ENCODE assay signal across 8 cellular contexts in the genomic region with DNA sequence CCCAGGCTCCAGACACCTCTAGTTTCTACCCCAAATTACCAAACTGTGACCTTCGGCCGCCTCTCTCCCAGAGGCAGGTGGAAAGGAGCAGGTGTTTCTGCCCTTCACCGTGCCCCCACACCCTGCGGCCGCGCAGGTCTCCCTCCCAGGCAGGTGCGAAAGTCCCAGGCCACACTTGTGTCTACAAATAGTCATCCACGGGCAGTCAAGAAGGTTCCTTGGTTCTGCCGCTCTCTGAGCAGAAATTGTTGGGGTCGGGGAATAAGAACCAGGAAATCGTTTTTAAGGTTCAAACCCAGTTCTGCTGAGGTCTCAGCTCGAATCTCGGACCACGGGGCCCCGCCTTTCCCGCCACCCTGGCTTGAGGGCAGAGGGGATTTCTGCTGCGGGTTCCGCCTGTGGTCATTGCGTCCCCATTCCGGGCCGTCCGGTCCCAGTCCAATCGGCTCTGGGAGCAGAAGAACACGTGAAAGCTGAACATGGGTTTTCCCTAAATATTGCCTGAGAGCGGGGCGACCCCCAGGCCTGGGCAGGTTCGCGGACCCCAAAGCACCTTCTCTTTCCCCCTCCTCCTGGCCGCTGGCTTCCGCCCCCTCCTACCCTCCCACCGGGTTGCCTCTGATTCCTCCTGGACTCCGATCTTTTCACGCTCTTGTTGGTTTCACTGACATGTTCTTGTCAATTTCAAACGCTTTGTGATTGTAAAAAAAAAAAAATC. TPM values are rescaled to one million over a fixed set of nuclear protein-coding genes. Genes with fewer than 3 reads are reported as not detected.
DNase-seq lines count a peak whose midpoint lies in the region; ATAC-seq and TF ChIP-seq lines count a peak whose summit lies in the region.

No MANE protein-coding gene starts in this region.

- H3K27ac ChIP-seq in OCI-LY1 (ENCODE audit: low read depth, low read length, poor library complexity, severe bottlenecking) (no peak overlapping the region), lower lobe of right lung (peak overlapping the region; percentile 90), tibial nerve (peak overlapping the region; percentile 85 to 100 (median 96))

- peaks cover 24% of the 10 kb centered on the region for H3K4me1 Mint-ChIP-seq in central memory CD8-positive, alpha-beta T cell

- TF ChIP-seq POLR2A in tibial nerve (IDR thresholded peaks at IDR 0.05) = no peak

- no peak for ATAC-seq in central memory CD8-positive, alpha-beta T cell (replicated peaks; ENCODE audit: extremely low read depth, poor library complexity, severe bottlenecking)
- peak; percentile 3 to 23 for ATAC-seq in lower lobe of right lung

- H3K4me3 ChIP-seq in OCI-LY1 (ENCODE audit: low read depth, low read length, poor library complexity, severe bottlenecking) = peak overlapping the region; percentile 60
- H3K4me3 ChIP-seq in lower lobe of right lung = peak overlapping the region; percentile 71
- H3K4me3 ChIP-seq in tibial nerve = peak overlapping the region; percentile 58 to 89 (median 74)

- H3K36me3 Mint-ChIP-seq in central memory CD8-positive, alpha-beta T cell (ENCODE audit: insufficient read depth) = peaks cover 21% of the 10 kb centered on the region

- H3K9me3 ChIP-seq in OCI-LY1 (ENCODE audit: low read length) = no peaks in the 10 kb centered on the region
- H3K9me3 ChIP-seq in lower lobe of right lung = no peaks in the 10 kb centered on the region
- no peaks in the 10 kb centered on the region for H3K9me3 ChIP-seq in tibial nerve

- no peak for TF ChIP-seq CTCF in OCI-LY1 (IDR thresholded peaks at IDR 0.05; ENCODE audit: low read length)
- TF ChIP-seq CTCF in lower lobe of right lung (IDR thresholded peaks at IDR 0.05) = no peak
- TF ChIP-seq CTCF in tibial nerve (IDR thresholded peaks at IDR 0.05) = no peak

- H3K27me3 Mint-ChIP-seq in central memory CD8-positive, alpha-beta T cell = peaks cover 82% of the 10 kb centered on the region

- intact Hi-C loops in lower lobe of right lung (cut with DNase I) = no loop called here

- H3F3A ChIP-seq in OCI-LY1 (ENCODE audit: insufficient read depth, low read length) = no peaks in the 10 kb centered on the region

- no peak for TF ChIP-seq EP300 in tibial nerve (IDR thresholded peaks at IDR 0.05)

- WGBS in tibial nerve, 2 donors = 1% methylated on average over 24 to 34 of the region's 34 CpGs

- peak; percentile 50 for DNase-seq in activated T-cell treated with anti-CD3 and anti-CD28 coated beads, Interleukin-2, amount 50 U/mL, for 1 hour
- DNase-seq in activated T-cell treated with anti-CD3 and anti-CD28 coated beads for 4 hours (no peak), lower lobe of right lung (peak; percentile 57), tibial nerve (ENCODE audit: low spot score in 2 of 2) (peak in 1 of 2 donors; percentile 38), NCI-H1436 treated with DMSO at 0.1 percent for 48 hours (lab: John Stamatoyannopoulos, UW) (no peak), epidermal melanocyte (ENCODE audit: insufficient read length, low spot score) (no peak)
- DNase-seq in central memory CD8-positive, alpha-beta T cell (ENCODE audit: low spot score in 2 of 2) = no peak

- H2AFZ ChIP-seq in OCI-LY1 (ENCODE audit: low read length) = no peak overlapping the region

- H3K4me1 ChIP-seq in OCI-LY1 (ENCODE audit: insufficient read depth, low read length, severe bottlenecking) (peaks cover 21% of the 10 kb centered on the region), lower lobe of right lung (peaks cover 39% of the 10 kb centered on the region), tibial nerve (peaks cover 0 to 53% (median 25%) of the 10 kb centered on the region in 4 donors)

- H3K9me3 Mint-ChIP-seq in central memory CD8-positive, alpha-beta T cell = no peaks in the 10 kb centered on the region

- peak overlapping the region; percentile 95 for H3K4me3 Mint-ChIP-seq in central memory CD8-positive, alpha-beta T cell

- H3K36me3 ChIP-seq in OCI-LY1 (ENCODE audit: insufficient read depth, low read length) (no peaks in the 10 kb centered on the region), lower lobe of right lung (no peaks in the 10 kb centered on the region), tibial nerve (no peaks in the 10 kb centered on the region)

- H3K27ac Mint-ChIP-seq in central memory CD8-positive, alpha-beta T cell (ENCODE audit: low read depth) = peak overlapping the region; percentile 54

- H4K20me1 ChIP-seq in OCI-LY1 (ENCODE audit: insufficient read depth, low read length) = no peaks in the 10 kb centered on the region

- no peak overlapping the region; the same call in 1 of the 2 replicates for H3K9ac ChIP-seq in OCI-LY1 (ENCODE audit: low read length)

- H3K4me2 ChIP-seq in OCI-LY1 (ENCODE audit: low read length) = peak overlapping the region; percentile 80

- H3K79me2 ChIP-seq in OCI-LY1 (ENCODE audit: insufficient read depth, low read length) = no peaks in the 10 kb centered on the region

- H3K27me3 ChIP-seq in OCI-LY1 (ENCODE audit: insufficient read depth, low read length) = no peaks in the 10 kb centered on the region
- H3K27me3 ChIP-seq in lower lobe of right lung (ENCODE audit: low read depth) = peaks cover 17% of the 10 kb centered on the region
- peaks cover 0 to 7% of the 10 kb centered on the region in 2 donors for H3K27me3 ChIP-seq in tibial nerve

- H3K9me2 ChIP-seq in OCI-LY1 (ENCODE audit: low read depth, low read length) = no peaks in the 10 kb centered on the region

RNA-seq across cellular contexts. Expression of a gene that starts 1.2 kb away (rescaled TPM):
- total RNA-seq in lower lobe of right lung = 25.8 TPM
- 10 to 100 TPM; 12.3 to 19.2 (median 13.7) TPM for total RNA-seq in tibial nerve

Comparison
In these comparisons a context has a peak if more than half of its experiments do, and no peak if none do; other contexts are left out.
1. DNase-seq: peak in activated T-cell treated with anti-CD3 and anti-CD28 coated beads, Interleukin-2, amount 50 U/mL, for 1 hour (single experiment) and lower lobe of right lung (single experiment); none in activated T-cell treated with anti-CD3 and anti-CD28 coated beads for 4 hours (single experiment), central memory CD8-positive, alpha-beta T cell (0 of 2), NCI-H1436 treated with DMSO at 0.1 percent for 48 hours (single experiment) and epidermal melanocyte (single experiment).
2. Peak in every context shown above with its lines, with median percentiles within 50 percentile points of each other: H3K4me3 ChIP-seq.